In the genomic region with DNA sequence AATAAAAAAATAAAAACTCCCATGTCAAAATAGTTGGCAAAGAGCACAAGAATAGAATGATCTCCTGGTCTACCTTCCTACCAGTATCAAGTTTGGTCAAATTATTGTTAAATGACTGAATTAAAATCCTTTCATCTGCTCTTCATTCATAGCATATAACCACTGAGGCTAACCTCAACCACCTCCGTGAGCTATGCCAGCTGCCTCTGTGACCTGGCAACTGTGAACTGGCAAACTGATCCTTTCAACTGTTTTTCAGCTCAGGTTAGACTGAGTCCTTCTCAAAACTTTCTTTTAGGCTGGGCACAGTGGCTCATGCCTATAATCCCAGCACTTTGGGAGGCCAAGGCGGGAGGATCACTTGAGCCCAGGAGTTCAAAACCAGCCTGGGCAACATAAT, we compare ENCODE assay signal across 26 cellular contexts. TPM values are rescaled to one million over a fixed set of nuclear protein-coding genes. Genes with fewer than 3 reads are reported as not detected.
DNase-seq lines count a peak whose midpoint lies in the region; ATAC-seq, FAIRE-seq and TF ChIP-seq lines count a peak whose summit lies in the region.
"Had no signal": no experiment of that assay in that cellular context is flagged by ENCODE, and none has a peak within 500 bp of the region (broad histone marks: within the 10 kb centered on the region; RNA-seq: fewer than 3 reads in every experiment).

No MANE protein-coding gene starts in this region.

- H3K4me1 ChIP-seq in Loucy (ENCODE audit: insufficient read depth, low read length, poor library complexity, severe bottlenecking), result peaks cover 16% of the 10 kb centered on the region

- no peak overlapping the region for H2AFZ ChIP-seq in Loucy (ENCODE audit: low read length)

- H3K4me3 Mint-ChIP-seq in activated CD4-positive, alpha-beta T cell treated with anti-CD3 and anti-CD28 coated beads, Interleukin-2, amount 10 ng/mL, durations not matched to agents 7 days and 5 days, result no peak overlapping the region
- H3K4me3 Mint-ChIP-seq in activated naive CD8-positive, alpha-beta T cell treated with anti-CD3 and anti-CD28 coated beads, Interleukin-2, amount 10 ng/mL, durations not matched to agents 7 days and 5 days, result peak overlapping the region; percentile 56
- H3K4me3 Mint-ChIP-seq in stimulated activated naive B cell treated with anti-CD40 and anti-IgM and Interleukin-4, amounts not matched to agents 10 μg/mL and 1 μg/mL and 100 μg/mL, for 72 hours, result no peak overlapping the region
- H3K4me3 Mint-ChIP-seq: CD14-positive monocyte, IgD-negative memory B cell, immature natural killer cell, nephron had no signal

- no peak overlapping the region for H3K27ac Mint-ChIP-seq in activated CD4-positive, alpha-beta T cell treated with anti-CD3 and anti-CD28 coated beads, Interleukin-2, amount 10 ng/mL, durations not matched to agents 7 days and 5 days
- H3K27ac Mint-ChIP-seq in activated naive CD8-positive, alpha-beta T cell treated with anti-CD3 and anti-CD28 coated beads, Interleukin-2, amount 10 ng/mL, durations not matched to agents 7 days and 5 days, result no peak overlapping the region
- peak overlapping the region; percentile 31 for H3K27ac Mint-ChIP-seq in stimulated activated naive B cell treated with anti-CD40 and anti-IgM and Interleukin-4, amounts not matched to agents 10 μg/mL and 1 μg/mL and 100 μg/mL, for 72 hours
- H3K27ac Mint-ChIP-seq: CD14-positive monocyte, IgD-negative memory B cell, immature natural killer cell, nephron had no signal

- no peak for FAIRE-seq in GM12891 (lab: Jason Lieb, UNC)
- FAIRE-seq: A204.1, GM18507, H54 had no signal

- H3K27me3 ChIP-seq in Loucy (ENCODE audit: insufficient read depth, low read length, poor library complexity, severe bottlenecking), result no peaks in the 10 kb centered on the region
- H3K27me3 ChIP-seq: upper lobe of left lung had no signal

- TF ChIP-seq POLR2A in GM12891 (IDR thresholded peaks at IDR 0.05; ENCODE audit: low read depth, low read length), result no peak

- CTCF ChIA-PET in activated CD4-positive, alpha-beta T cell treated with anti-CD3 and anti-CD28 coated beads, Interleukin-2, amount 10 ng/mL, durations not matched to agents 7 days and 5 days (lab: Charles Lee), result interaction anchor here (0.8 to 1.8 kb wide), 4 partner anchors 10 to 111 kb away, joined by 3 to 5 read pairs (median 3); no protein-coding TSS in a partner anchor

- no peaks in the 10 kb centered on the region for H3K27me3 Mint-ChIP-seq in activated CD4-positive, alpha-beta T cell treated with anti-CD3 and anti-CD28 coated beads, Interleukin-2, amount 10 ng/mL, durations not matched to agents 7 days and 5 days
- H3K27me3 Mint-ChIP-seq in activated naive CD8-positive, alpha-beta T cell treated with anti-CD3 and anti-CD28 coated beads, Interleukin-2, amount 10 ng/mL, durations not matched to agents 7 days and 5 days, result no peaks in the 10 kb centered on the region
- H3K27me3 Mint-ChIP-seq in stimulated activated naive B cell treated with anti-CD40 and anti-IgM and Interleukin-4, amounts not matched to agents 10 μg/mL and 1 μg/mL and 100 μg/mL, for 72 hours, result no peaks in the 10 kb centered on the region
- H3K27me3 Mint-ChIP-seq: IgD-negative memory B cell had no signal

- peak overlapping the region; percentile 45 for H3K4me2 ChIP-seq in Loucy (ENCODE audit: low read depth, low read length, poor library complexity, severe bottlenecking)

- ATAC-seq in activated naive CD8-positive, alpha-beta T cell treated with anti-CD3 and anti-CD28 coated beads, Interleukin-2, amount 10 ng/mL, durations not matched to agents 7 days and 5 days (ENCODE audit: low read depth), result no peak
- ATAC-seq in stimulated activated naive B cell treated with anti-CD40 and anti-IgM and Interleukin-4, amounts not matched to agents 10 μg/mL and 1 μg/mL and 100 μg/mL, for 72 hours (replicated peaks), result no peak
- no peak for ATAC-seq in HG02981 (IDR thresholded peaks at IDR 0.05; ENCODE audit: unreplicated experiment)
- ATAC-seq: left colon had no signal

- no peaks in the 10 kb centered on the region for H3F3A ChIP-seq in Loucy (ENCODE audit: low read depth)

- peaks cover 50% of the 10 kb centered on the region for H3K36me3 Mint-ChIP-seq in activated CD4-positive, alpha-beta T cell treated with anti-CD3 and anti-CD28 coated beads, Interleukin-2, amount 10 ng/mL, durations not matched to agents 7 days and 5 days (ENCODE audit: low read depth)
- peaks cover 42% of the 10 kb centered on the region for H3K36me3 Mint-ChIP-seq in activated naive CD8-positive, alpha-beta T cell treated with anti-CD3 and anti-CD28 coated beads, Interleukin-2, amount 10 ng/mL, durations not matched to agents 7 days and 5 days
- H3K36me3 Mint-ChIP-seq in stimulated activated naive B cell treated with anti-CD40 and anti-IgM and Interleukin-4, amounts not matched to agents 10 μg/mL and 1 μg/mL and 100 μg/mL, for 72 hours, result peaks cover 27 to 40% of the 10 kb centered on the region in 2 donors

- no peak overlapping the region for H3K9ac ChIP-seq in Loucy (ENCODE audit: low read depth, low read length, poor library complexity, severe bottlenecking)

- H3K4me3 ChIP-seq in Loucy (ENCODE audit: low read length, poor library complexity, severe bottlenecking), result no peak overlapping the region
- H3K4me3 ChIP-seq: coronary artery, upper lobe of left lung had no signal

- POLR2A ChIA-PET in activated CD4-positive, alpha-beta T cell treated with anti-CD3 and anti-CD28 coated beads, Interleukin-2, amount 10 ng/mL, durations not matched to agents 7 days and 5 days (lab: Charles Lee), result no interaction called here
- POLR2A ChIA-PET in activated naive CD8-positive, alpha-beta T cell treated with anti-CD3 and anti-CD28 coated beads, Interleukin-2, amount 10 ng/mL, durations not matched to agents 7 days and 5 days (lab: Charles Lee), result interaction anchor here (1.2 kb wide), 1 partner anchor 8 kb away, joined by 3 read pairs; no protein-coding TSS in a partner anchor

- TF ChIP-seq CTCF in Loucy (conservative IDR thresholded peaks at IDR 0.05; ENCODE audit: low read length), result no peak

- H4K20me1 ChIP-seq in Loucy (ENCODE audit: insufficient read depth, low read length, poor library complexity, severe bottlenecking), result peaks cover 41% of the 10 kb centered on the region

- H3K4me1 Mint-ChIP-seq in activated CD4-positive, alpha-beta T cell treated with anti-CD3 and anti-CD28 coated beads, Interleukin-2, amount 10 ng/mL, durations not matched to agents 7 days and 5 days, result peaks cover 50% of the 10 kb centered on the region
- peaks cover 39% of the 10 kb centered on the region for H3K4me1 Mint-ChIP-seq in activated naive CD8-positive, alpha-beta T cell treated with anti-CD3 and anti-CD28 coated beads, Interleukin-2, amount 10 ng/mL, durations not matched to agents 7 days and 5 days
- H3K4me1 Mint-ChIP-seq in stimulated activated naive B cell treated with anti-CD40 and anti-IgM and Interleukin-4, amounts not matched to agents 10 μg/mL and 1 μg/mL and 100 μg/mL, for 72 hours, result peaks cover 24 to 58% of the 10 kb centered on the region in 2 donors

- H3K9me3 Mint-ChIP-seq in activated CD4-positive, alpha-beta T cell treated with anti-CD3 and anti-CD28 coated beads, Interleukin-2, amount 10 ng/mL, durations not matched to agents 7 days and 5 days, result no peaks in the 10 kb centered on the region
- H3K9me3 Mint-ChIP-seq in activated naive CD8-positive, alpha-beta T cell treated with anti-CD3 and anti-CD28 coated beads, Interleukin-2, amount 10 ng/mL, durations not matched to agents 7 days and 5 days, result no peaks in the 10 kb centered on the region
- peaks cover 0 to 2% of the 10 kb centered on the region in 2 donors for H3K9me3 Mint-ChIP-seq in stimulated activated naive B cell treated with anti-CD40 and anti-IgM and Interleukin-4, amounts not matched to agents 10 μg/mL and 1 μg/mL and 100 μg/mL, for 72 hours
- H3K9me3 Mint-ChIP-seq: IgD-negative memory B cell, immature natural killer cell, nephron had no signal

- peaks cover 14% of the 10 kb centered on the region; the same call in 1 of the 2 replicates for H3K36me3 ChIP-seq in Loucy (ENCODE audit: insufficient read depth, low read length)

- no peaks in the 10 kb centered on the region for H3K9me2 ChIP-seq in Loucy (replicated peaks; ENCODE audit: low read depth, low read length)

- H3K9me3 ChIP-seq in Loucy (ENCODE audit: insufficient read depth, low read depth, low read length), result no peaks in the 10 kb centered on the region
- H3K9me3 ChIP-seq: upper lobe of left lung had no signal

- peak; percentile 47 for DNase-seq in activated CD4-positive, alpha-beta T cell treated with anti-CD3 and anti-CD28 coated beads, Interleukin-2, amount 10 ng/mL, durations not matched to agents 7 days and 5 days
- no peak for DNase-seq in activated CD4-positive, alpha-beta T cell treated with anti-CD3 and anti-CD28 coated beads, Interleukin-2, amount 50 U/mL, for 4 hours
- no peak for DNase-seq in activated naive CD8-positive, alpha-beta T cell treated with anti-CD3 and anti-CD28 coated beads, Interleukin-2, amount 10 ng/mL, durations not matched to agents 7 days and 5 days
- DNase-seq in stimulated activated naive B cell treated with anti-CD40 and anti-IgM and Interleukin-4, amounts not matched to agents 10 μg/mL and 1 μg/mL and 100 μg/mL, for 72 hours, result no peak
- DNase-seq in GM12891 (ENCODE audit: insufficient read length, low spot score) (no peak), NCI-H2227 treated with DMSO at 0.1 percent for 48 hours (lab: John Stamatoyannopoulos, UW) (no peak)
- DNase-seq: aorta; effector memory CD4-positive, alpha-beta T cell; erythroblast; left colon; NCI-H1092 treated with DMSO at 0.1 percent for 48 hours; NCI-H187; NCI-H510A treated with DMSO at 0.1 percent for 48 hours; stimulated activated CD4-positive, alpha-beta T cell treated with anti-CD3 and anti-CD28 coated beads, Interleukin-4, amount 100 ng/mL, for 24 hours; T-helper 9 cell; upper lobe of left lung had no signal

- peaks cover 81% of the 10 kb centered on the region for H3K79me2 ChIP-seq in Loucy (ENCODE audit: insufficient read depth, low read length)

TF ChIP-seq in GM12891, 5 proteins besides CTCF, POLR2A, EP300 and RAD21:
- TF ChIP-seq POLR2AphosphoS5 (IDR thresholded peaks at IDR 0.05; ENCODE audit: low read depth, low read length) (no peak), SPI1 (IDR thresholded peaks at IDR 0.05; ENCODE audit: low read depth, low read length) (no peak), TAF1 (IDR thresholded peaks at IDR 0.05; ENCODE audit: low read depth, low read length) (no peak), POU2F2 (IDR thresholded peaks at IDR 0.05; ENCODE audit: low read depth, low read length) (no peak), PAX5 (IDR thresholded peaks at IDR 0.05; ENCODE audit: insufficient read depth, low read length, severe bottlenecking) (no peak)

RNA-seq across cellular contexts. Expression of a gene that starts 36.1 kb away (rescaled TPM):
- 10 to 100 TPM; 74.3 to 75.9 TPM for total RNA-seq in activated CD4-positive, alpha-beta T cell treated with anti-CD3 and anti-CD28 coated beads, Interleukin-2, amount 10 ng/mL, durations not matched to agents 7 days and 5 days
- total RNA-seq in activated naive CD8-positive, alpha-beta T cell treated with anti-CD3 and anti-CD28 coated beads, Interleukin-2, amount 10 ng/mL, durations not matched to agents 7 days and 5 days, result 100 to 1,000 TPM in 1 of 2 experiments, 10 to 100 TPM in 1; 99.1 to 113 TPM
- polyA plus RNA-seq in GM12891 (2012; ENCODE audit: low read depth, missing spikeins), result 36.8 TPM
